Comparison of ENCODE assay signal across 8 cellular contexts in the genomic region with DNA sequence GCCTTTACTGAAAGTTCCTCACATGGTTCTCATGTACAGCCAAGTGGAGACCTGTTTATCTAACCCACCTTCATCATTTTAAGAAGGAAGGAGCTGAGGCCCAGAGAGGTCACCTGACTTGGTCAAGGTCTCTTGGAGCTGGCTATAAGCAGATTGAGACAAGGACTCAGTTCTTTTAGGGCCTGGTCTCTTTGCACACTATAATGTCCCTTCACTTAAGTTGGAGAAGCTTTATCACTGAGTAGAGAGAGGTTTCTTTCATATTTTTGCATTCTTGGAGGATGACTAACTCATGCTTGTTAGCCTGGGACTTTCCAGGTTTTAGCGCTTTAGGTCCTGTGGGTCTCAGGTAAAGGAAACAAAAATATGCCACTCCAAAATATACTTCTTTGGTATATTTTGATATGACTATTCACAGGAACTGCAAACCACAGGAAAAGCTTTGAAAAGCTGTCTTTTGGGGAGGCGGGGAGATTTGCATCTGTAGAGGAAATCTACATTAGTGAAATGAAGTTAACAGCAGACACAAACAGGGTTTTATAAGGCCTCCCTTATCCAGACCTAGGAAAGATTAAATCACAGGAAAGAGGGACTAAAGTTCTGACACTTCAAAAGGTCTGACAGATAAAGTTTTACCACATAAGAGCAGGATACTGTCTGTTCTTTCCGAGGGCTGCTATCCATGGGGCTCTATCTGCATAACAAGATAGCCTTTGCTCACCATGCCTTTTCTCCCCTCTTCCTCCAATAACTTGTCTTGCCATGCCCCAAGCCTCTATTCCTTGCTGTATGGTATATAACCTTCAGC.
DNase-seq lines count a peak whose midpoint lies in the region; ATAC-seq and TF ChIP-seq lines count a peak whose summit lies in the region.

No MANE protein-coding gene starts in this region.

- H3K9me2 ChIP-seq in Loucy (replicated peaks; ENCODE audit: low read depth, low read length) = no peaks in the 10 kb centered on the region

- H3K79me2 ChIP-seq in Loucy (ENCODE audit: insufficient read depth, low read length) = no peaks in the 10 kb centered on the region
- peaks cover 3% of the 10 kb centered on the region for H3K79me2 ChIP-seq in smooth muscle cell (ENCODE audit: low read depth)

- ATAC-seq in GM21381 (IDR thresholded peaks at IDR 0.05; ENCODE audit: unreplicated experiment) = peak; percentile 46
- ATAC-seq in GM21526 (IDR thresholded peaks at IDR 0.05; ENCODE audit: low FRiP score, unreplicated experiment) = no peak

- H3K4me2 ChIP-seq in Loucy (ENCODE audit: low read depth, low read length, poor library complexity, severe bottlenecking) (peak overlapping the region; percentile 54), smooth muscle cell (peak overlapping the region; percentile 56)

- H4K20me1 ChIP-seq in Loucy (ENCODE audit: insufficient read depth, low read length, poor library complexity, severe bottlenecking) (no peaks in the 10 kb centered on the region), smooth muscle cell (ENCODE audit: low read depth) (no peaks in the 10 kb centered on the region)

- H2AFZ ChIP-seq in Loucy (ENCODE audit: low read length) (no peak overlapping the region), smooth muscle cell (ENCODE audit: low read depth) (no peak overlapping the region)

- no peaks in the 10 kb centered on the region for H3K36me3 ChIP-seq in Loucy (ENCODE audit: insufficient read depth, low read length)
- no peaks in the 10 kb centered on the region for H3K36me3 ChIP-seq in smooth muscle cell (ENCODE audit: low read depth)
- no peaks in the 10 kb centered on the region for H3K36me3 ChIP-seq in right atrium auricular region

- H3K27ac ChIP-seq in AG04450 (ENCODE audit: low read depth, low read length) (peak overlapping the region; percentile 40), smooth muscle cell (ENCODE audit: low read depth) (peak overlapping the region; percentile 95), right atrium auricular region (no peak overlapping the region)

- no peaks in the 10 kb centered on the region for H3K27me3 ChIP-seq in AG04450 (ENCODE audit: control insufficient read depth, insufficient read depth, low read length)
- H3K27me3 ChIP-seq in Loucy (ENCODE audit: insufficient read depth, low read length, poor library complexity, severe bottlenecking) = no peaks in the 10 kb centered on the region
- no peaks in the 10 kb centered on the region for H3K27me3 ChIP-seq in smooth muscle cell (ENCODE audit: low read depth)
- no peaks in the 10 kb centered on the region for H3K27me3 ChIP-seq in right atrium auricular region

- DNase-seq in AG04450 (ENCODE audit: low read depth, low spot score) = no peak
- peak; percentile 24 for DNase-seq in activated naive CD8-positive, alpha-beta T cell treated with anti-CD3 and anti-CD28 coated beads, Interleukin-2, amount 50 U/mL, for 16 hours (ENCODE audit: low read depth, low spot score)
- no peak for DNase-seq in smooth muscle cell (lab: John Stamatoyannopoulos, UW; ENCODE audit: unreplicated experiment)
- DNase-seq in right atrium auricular region (ENCODE audit: low spot score) = no peak
- DNase-seq in effector CD4-positive, alpha-beta T cell = no peak

- H3K4me3 ChIP-seq in AG04450 (ENCODE audit: low read depth, low read length) = no peak overlapping the region
- H3K4me3 ChIP-seq in Loucy (ENCODE audit: low read length, poor library complexity, severe bottlenecking) = peak overlapping the region; percentile 13
- H3K4me3 ChIP-seq in smooth muscle cell = no peak overlapping the region
- no peak overlapping the region for H3K4me3 ChIP-seq in right atrium auricular region

- TF ChIP-seq CTCF in AG04450 (IDR thresholded peaks at IDR 0.05; ENCODE audit: low read depth, low read length) = no peak
- TF ChIP-seq CTCF in Loucy (conservative IDR thresholded peaks at IDR 0.05; ENCODE audit: low read length) = no peak
- no peak for TF ChIP-seq CTCF in smooth muscle cell (IDR thresholded peaks at IDR 0.05; ENCODE audit: borderline replicate concordance, insufficient read depth, poor library complexity, severe bottlenecking)
- TF ChIP-seq CTCF in right atrium auricular region (IDR thresholded peaks at IDR 0.05) = no peak

- 3% methylated on average over 3 of the region's 3 CpGs for WGBS in smooth muscle cell (ENCODE audit: low lambda C conversion rate)

- H3K9ac ChIP-seq in Loucy (ENCODE audit: low read depth, low read length, poor library complexity, severe bottlenecking) (peak overlapping the region; percentile 25), smooth muscle cell (ENCODE audit: low read depth) (peak overlapping the region; percentile 68)

- POLR2A ChIA-PET in AG04450 (lab: Yijun Ruan, JAX) = no interaction called here

- no peaks in the 10 kb centered on the region for H3K9me3 ChIP-seq in AG04450 (ENCODE audit: control insufficient read depth, insufficient read depth, low read length)
- H3K9me3 ChIP-seq in Loucy (ENCODE audit: insufficient read depth, low read depth, low read length) = no peaks in the 10 kb centered on the region; the same call in 1 of the 2 replicates
- H3K9me3 ChIP-seq in smooth muscle cell (replicated peaks; ENCODE audit: low read depth) = peaks cover 4% of the 10 kb centered on the region
- no peaks in the 10 kb centered on the region for H3K9me3 ChIP-seq in right atrium auricular region

- H3F3A ChIP-seq in Loucy (ENCODE audit: low read depth) = peaks cover 12% of the 10 kb centered on the region
- H3F3A ChIP-seq in smooth muscle cell (ENCODE audit: low read depth) = peaks cover 40% of the 10 kb centered on the region

- H3K4me1 ChIP-seq in Loucy (ENCODE audit: insufficient read depth, low read length, poor library complexity, severe bottlenecking) = peaks cover 54% of the 10 kb centered on the region
- peaks cover 36% of the 10 kb centered on the region for H3K4me1 ChIP-seq in smooth muscle cell (ENCODE audit: low read depth)
- H3K4me1 ChIP-seq in right atrium auricular region = peaks cover 0 to 13% of the 10 kb centered on the region in 2 donors

- CTCF ChIA-PET in AG04450 (lab: Charles Lee) = interaction anchor here (1.2 kb wide), 1 partner anchor 58 kb away, joined by 3 read pairs; no protein-coding TSS in a partner anchor

Comparison
In these comparisons a context has a peak if more than half of its experiments do, and no peak if none do; other contexts are left out.
1. H3K27ac ChIP-seq: peak in AG04450 (single experiment) and smooth muscle cell (single experiment); none in right atrium auricular region (0 of 2).